In genomic region chr2:183614797-183615429, GRCh38 we compare ENCODE assay signal across 16 cellular contexts.
DNase-seq lines count a peak whose midpoint lies in the region; ATAC-seq and TF ChIP-seq lines count a peak whose summit lies in the region.
"Had no signal": no experiment of that assay in that cellular context is flagged by ENCODE, and none has a peak within 500 bp of the region (broad histone marks: within the 10 kb centered on the region; RNA-seq: fewer than 3 reads in every experiment).

No MANE protein-coding gene starts in this region.

- no peak overlapping the region for H2BK120ac ChIP-seq in neuronal stem cell (ENCODE audit: low read depth, low read length)

- H4K91ac ChIP-seq in neuronal stem cell (ENCODE audit: low read depth, low read length, poor library complexity) = no peak overlapping the region

- no peak overlapping the region for H3K14ac ChIP-seq in neuronal stem cell (ENCODE audit: low read length)

- H3K4me2 ChIP-seq in neuronal stem cell (ENCODE audit: insufficient read depth, low read length, poor library complexity, severe bottlenecking) = no peak overlapping the region
- H3K4me2 ChIP-seq: PC-9 had no signal

- peaks cover 15 to 26% of the 10 kb centered on the region in 2 donors for H3K9me3 Mint-ChIP-seq in natural killer cell

- no peak overlapping the region for H3K27ac ChIP-seq in neuronal stem cell (replicated peaks; ENCODE audit: low read length)
- H3K27ac ChIP-seq: PC-9 had no signal

- H2BK5ac ChIP-seq in neuronal stem cell (ENCODE audit: low read length) = no peak overlapping the region

- H3K4me3 ChIP-seq in fibroblast of mammary gland (ENCODE audit: control insufficient read depth, low read depth, low read length) = no peak overlapping the region
- H3K4me3 ChIP-seq in neuronal stem cell (ENCODE audit: low read length in 2 of 2) = no peak overlapping the region
- H3K4me3 ChIP-seq: PC-9 had no signal

- H2AFZ ChIP-seq in neuronal stem cell (ENCODE audit: low read length) = peak overlapping the region; percentile 47
- H2AFZ ChIP-seq: PC-9 had no signal

- H3K27ac Mint-ChIP-seq in natural killer cell = no peak overlapping the region
- H3K27ac Mint-ChIP-seq: IgD-negative memory B cell had no signal

- no peak overlapping the region for H4K8ac ChIP-seq in neuronal stem cell (ENCODE audit: low read depth, low read length)

- WGBS in neuronal stem cell (ENCODE audit: extremely low coverage in 2 of 2, insufficient read length in 2 of 2, insufficient replicate concordance in 1 of 2), 2 donors = no CpG with 5 or more reads among the region's 5 CpGs

- H3K4me1 Mint-ChIP-seq in natural killer cell = no peaks in the 10 kb centered on the region
- H3K4me1 Mint-ChIP-seq: IgD-negative memory B cell had no signal

- no peaks in the 10 kb centered on the region for H3K9me3 ChIP-seq in neuronal stem cell (replicated peaks in 1 of 2; ENCODE audit: control insufficient read depth in 2 of 2, insufficient read depth in 1 of 2, low read depth in 1 of 2, low read length in 2 of 2)

- no peak overlapping the region for H2BK15ac ChIP-seq in neuronal stem cell (ENCODE audit: low read length)

- H3K4me3 Mint-ChIP-seq in natural killer cell = no peak overlapping the region
- H3K4me3 Mint-ChIP-seq: IgD-negative memory B cell had no signal

- H3K36me3 ChIP-seq in neuronal stem cell (replicated peaks in 1 of 2; ENCODE audit: control insufficient read depth in 2 of 2, insufficient read depth in 2 of 2, low read length in 2 of 2) = no peaks in the 10 kb centered on the region

- no peak for ATAC-seq in GM18909 (IDR thresholded peaks at IDR 0.05; ENCODE audit: poor library complexity, unreplicated experiment)
- ATAC-seq in natural killer cell = no peak
- no peak for ATAC-seq in HG03460 (IDR thresholded peaks at IDR 0.05; ENCODE audit: unreplicated experiment)

- H3K18ac ChIP-seq in neuronal stem cell (ENCODE audit: low read length) = no peak overlapping the region

- peaks cover 9% of the 10 kb centered on the region for H3K36me3 Mint-ChIP-seq in natural killer cell

- TF ChIP-seq CTCF in fibroblast of mammary gland (conservative IDR thresholded peaks at IDR 0.05; ENCODE audit: control insufficient read depth, insufficient read depth, low read depth, low read length) = no peak
- TF ChIP-seq CTCF in natural killer cell (IDR thresholded peaks at IDR 0.05) = no peak

- H3K27me3 Mint-ChIP-seq in natural killer cell (ENCODE audit: low read depth in 2 of 2) = no peaks in the 10 kb centered on the region

- H3K9ac ChIP-seq in neuronal stem cell (ENCODE audit: low read depth, low read length, poor library complexity) = no peak overlapping the region

- H3K79me1 ChIP-seq in neuronal stem cell (ENCODE audit: low read depth, low read length) = no peaks in the 10 kb centered on the region

- DNase-seq in DMS 273 (lab: John Stamatoyannopoulos, UW; ENCODE audit: unreplicated experiment) = peak; percentile 70
- peak; percentile 56 to 89 for DNase-seq in NCI-H446 (lab: John Stamatoyannopoulos, UW)
- peak; percentile 59 for DNase-seq in fibroblast of mammary gland (ENCODE audit: low read depth)
- DNase-seq in neuronal stem cell (ENCODE audit: low spot score) = no peak
- DNase-seq in natural killer cell = no peak
- no peak for DNase-seq in NCI-H1436 treated with DMSO at 0.1 percent for 48 hours (lab: John Stamatoyannopoulos, UW)
- DNase-seq: activated CD4-positive, alpha-beta T cell treated with anti-CD3 and anti-CD28 coated beads for 4 hours; activated T-cell treated with anti-CD3 and anti-CD28 coated beads, Interleukin-2, amount 50 U/mL, for 48 hours; aorta; DMS153; NCI-H146; PC-9; T-helper 2 cell had no signal

- H3K4ac ChIP-seq in neuronal stem cell (ENCODE audit: low read length) = no peak overlapping the region

- intact Hi-C loops in natural killer cell (cut with micrococcal nuclease) = no loop called here

- no peaks in the 10 kb centered on the region for H3K27me3 ChIP-seq in neuronal stem cell (ENCODE audit: control insufficient read depth in 3 of 3, insufficient read depth in 3 of 3, low read depth in 1 of 3, low read length in 3 of 3)

- H2AK5ac ChIP-seq in neuronal stem cell (ENCODE audit: low read depth, low read length) = no peak overlapping the region

- no peak overlapping the region for H3K23ac ChIP-seq in neuronal stem cell (ENCODE audit: low read depth, low read length, poor library complexity)

- H3K4me1 ChIP-seq in neuronal stem cell (ENCODE audit: control insufficient read depth in 2 of 2, insufficient read depth in 1 of 2, low read depth in 1 of 2, low read length in 2 of 2) = peaks cover 0 to 2% of the 10 kb centered on the region in 2 donors

- no peak overlapping the region for H2BK12ac ChIP-seq in neuronal stem cell (ENCODE audit: low read length)

Comparison
In these comparisons a context has a peak if more than half of its experiments do, and no peak if none do; other contexts are left out.
1. DNase-seq: peak in DMS 273 (single experiment), NCI-H446 (2 of 2) and fibroblast of mammary gland (single experiment); none in neuronal stem cell (single experiment), natural killer cell (single experiment) and NCI-H1436 treated with DMSO at 0.1 percent for 48 hours (single experiment).